In the genomic region with DNA sequence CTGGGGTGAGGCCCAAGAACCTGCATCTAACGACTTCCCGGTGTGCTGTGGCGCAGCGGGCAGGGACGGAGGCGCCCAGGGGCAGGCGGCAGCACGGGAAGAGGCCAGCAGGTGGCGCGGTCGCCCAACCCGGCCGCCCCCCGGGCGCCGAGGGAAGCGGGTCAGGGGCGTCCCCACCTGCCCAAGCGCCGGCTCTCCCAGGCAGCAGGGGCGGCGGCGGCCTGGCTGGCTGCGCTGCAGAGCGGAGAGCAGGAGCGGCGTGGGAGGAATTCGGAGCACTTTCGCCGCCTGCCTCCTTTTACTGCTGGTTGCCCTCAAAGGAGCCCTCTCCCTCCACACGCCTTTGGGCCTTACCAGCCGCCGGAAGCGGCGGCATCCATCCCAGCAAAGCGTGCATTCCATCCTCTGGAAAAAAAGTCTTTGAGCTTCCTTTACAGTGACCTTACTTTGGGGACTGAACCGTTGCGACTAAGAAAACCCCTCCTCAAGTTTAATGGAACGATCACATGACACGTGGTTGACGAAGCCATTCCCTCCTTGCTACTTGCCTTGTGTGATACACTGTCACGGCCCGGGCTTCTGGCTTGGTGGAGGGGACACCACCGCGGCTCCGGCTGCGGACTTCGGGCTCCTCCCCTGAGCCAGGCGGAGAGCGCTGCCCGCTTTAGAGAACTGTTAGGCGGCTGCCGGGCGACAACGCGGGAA, we compare ENCODE assay signal across 1 cellular context.
A peak's percentile ranks its signal among the peaks of the same experiment; 100 is the strongest.
TF ChIP-seq lines count a peak whose summit lies in the region.

No MANE protein-coding gene starts in this region.

TF ChIP-seq in K562, 482 proteins besides CTCF, POLR2A, EP300 and RAD21 (continued from another document):
- TF ChIP-seq, protein P1, sequence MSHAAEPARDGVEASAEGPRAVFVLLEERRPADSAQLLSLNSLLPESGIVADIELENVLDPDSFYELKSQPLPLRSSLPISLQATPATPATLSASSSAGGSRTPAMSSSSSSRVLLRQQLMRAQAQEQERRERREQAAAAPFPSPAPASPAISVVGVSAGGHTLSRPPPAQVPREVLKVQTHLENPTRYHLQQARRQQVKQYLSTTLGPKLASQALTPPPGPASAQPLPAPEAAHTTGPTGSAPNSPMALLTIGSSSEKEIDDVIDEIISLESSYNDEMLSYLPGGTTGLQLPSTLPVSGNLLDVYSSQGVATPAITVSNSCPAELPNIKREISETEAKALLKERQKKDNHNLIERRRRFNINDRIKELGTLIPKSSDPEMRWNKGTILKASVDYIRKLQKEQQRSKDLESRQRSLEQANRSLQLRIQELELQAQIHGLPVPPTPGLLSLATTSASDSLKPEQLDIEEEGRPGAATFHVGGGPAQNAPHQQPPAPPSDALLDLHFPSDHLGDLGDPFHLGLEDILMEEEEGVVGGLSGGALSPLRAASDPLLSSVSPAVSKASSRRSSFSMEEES (CRISPR knock-in tag; IDR thresholded peaks at IDR 0.05): peak; percentile 68
- no peak for TF ChIP-seq XRCC3 (IDR thresholded peaks at IDR 0.05)
- peak; percentile 55 for TF ChIP-seq SMC3 (conservative IDR thresholded peaks at IDR 0.05; ENCODE audit: insufficient read depth, low read depth, low read length)
- TF ChIP-seq, protein P2, sequence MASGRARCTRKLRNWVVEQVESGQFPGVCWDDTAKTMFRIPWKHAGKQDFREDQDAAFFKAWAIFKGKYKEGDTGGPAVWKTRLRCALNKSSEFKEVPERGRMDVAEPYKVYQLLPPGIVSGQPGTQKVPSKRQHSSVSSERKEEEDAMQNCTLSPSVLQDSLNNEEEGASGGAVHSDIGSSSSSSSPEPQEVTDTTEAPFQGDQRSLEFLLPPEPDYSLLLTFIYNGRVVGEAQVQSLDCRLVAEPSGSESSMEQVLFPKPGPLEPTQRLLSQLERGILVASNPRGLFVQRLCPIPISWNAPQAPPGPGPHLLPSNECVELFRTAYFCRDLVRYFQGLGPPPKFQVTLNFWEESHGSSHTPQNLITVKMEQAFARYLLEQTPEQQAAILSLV (tag; IDR thresholded peaks at IDR 0.05): no peak
- TF ChIP-seq, protein P3, sequence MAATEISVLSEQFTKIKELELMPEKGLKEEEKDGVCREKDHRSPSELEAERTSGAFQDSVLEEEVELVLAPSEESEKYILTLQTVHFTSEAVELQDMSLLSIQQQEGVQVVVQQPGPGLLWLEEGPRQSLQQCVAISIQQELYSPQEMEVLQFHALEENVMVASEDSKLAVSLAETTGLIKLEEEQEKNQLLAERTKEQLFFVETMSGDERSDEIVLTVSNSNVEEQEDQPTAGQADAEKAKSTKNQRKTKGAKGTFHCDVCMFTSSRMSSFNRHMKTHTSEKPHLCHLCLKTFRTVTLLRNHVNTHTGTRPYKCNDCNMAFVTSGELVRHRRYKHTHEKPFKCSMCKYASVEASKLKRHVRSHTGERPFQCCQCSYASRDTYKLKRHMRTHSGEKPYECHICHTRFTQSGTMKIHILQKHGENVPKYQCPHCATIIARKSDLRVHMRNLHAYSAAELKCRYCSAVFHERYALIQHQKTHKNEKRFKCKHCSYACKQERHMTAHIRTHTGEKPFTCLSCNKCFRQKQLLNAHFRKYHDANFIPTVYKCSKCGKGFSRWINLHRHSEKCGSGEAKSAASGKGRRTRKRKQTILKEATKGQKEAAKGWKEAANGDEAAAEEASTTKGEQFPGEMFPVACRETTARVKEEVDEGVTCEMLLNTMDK (IDR thresholded peaks at IDR 0.05; ENCODE audit: borderline replicate concordance, insufficient read depth, low read depth, low read length, poor library complexity, severe bottlenecking): peak; percentile 44
- TF ChIP-seq HNRNPL (IDR thresholded peaks at IDR 0.05; ENCODE audit: low read depth, low read length): no peak
